ENCODE assay signal across 8 cellular contexts in genomic region chr3:36893137-36893557, GRCh38. TPM values are rescaled to one million over a fixed set of nuclear protein-coding genes. Genes with fewer than 3 reads are reported as not detected.
A peak's percentile ranks its signal among the peaks of the same experiment; 100 is the strongest.
DNase-seq lines count a peak whose midpoint lies in the region; ATAC-seq and TF ChIP-seq lines count a peak whose summit lies in the region.

No MANE protein-coding gene starts in this region.

- no peaks in the 10 kb centered on the region for H3K9me3 ChIP-seq in neural progenitor cell (ENCODE audit: low read depth)

- no peaks in the 10 kb centered on the region for H3K36me3 ChIP-seq in neural progenitor cell

- H2AFZ ChIP-seq in neural progenitor cell (replicated peaks), result no peak overlapping the region

- no peaks in the 10 kb centered on the region for H3K27me3 Mint-ChIP-seq in activated T-cell treated with anti-CD3 and anti-CD28 coated beads, Interleukin-2, amount 50 U/mL, for 4 hours (ENCODE audit: low read depth)
- peaks cover 2% of the 10 kb centered on the region for H3K27me3 Mint-ChIP-seq in neural progenitor cell (ENCODE audit: insufficient read depth, low read depth)

- H3K79me2 ChIP-seq in neural progenitor cell (ENCODE audit: low read depth), result no peaks in the 10 kb centered on the region

- H3K4me3 ChIP-seq in fibroblast of mammary gland (ENCODE audit: control insufficient read depth, low read depth, low read length), result no peak overlapping the region
- no peak overlapping the region for H3K4me3 ChIP-seq in neural progenitor cell

- H3K9ac ChIP-seq in neural progenitor cell, result no peak overlapping the region

- H3K4me1 Mint-ChIP-seq in activated T-cell treated with anti-CD3 and anti-CD28 coated beads, Interleukin-2, amount 50 U/mL, for 4 hours (ENCODE audit: low read depth), result peaks cover 55% of the 10 kb centered on the region
- H3K4me1 Mint-ChIP-seq in neural progenitor cell, result peaks cover 9% of the 10 kb centered on the region

- no peaks in the 10 kb centered on the region for H4K20me1 ChIP-seq in neural progenitor cell (ENCODE audit: low read depth)

- H3F3A ChIP-seq in neural progenitor cell (ENCODE audit: low read depth), result no peaks in the 10 kb centered on the region

- H3K4me1 ChIP-seq in neural progenitor cell, result peaks cover 5% of the 10 kb centered on the region

- TF ChIP-seq CTCF in fibroblast of mammary gland (conservative IDR thresholded peaks at IDR 0.05; ENCODE audit: control insufficient read depth, insufficient read depth, low read depth, low read length) (no peak), neural progenitor cell (IDR thresholded peaks at IDR 0.05) (no peak)

- H3K9me3 Mint-ChIP-seq in activated T-cell treated with anti-CD3 and anti-CD28 coated beads, Interleukin-2, amount 50 U/mL, for 4 hours, result no peaks in the 10 kb centered on the region
- H3K9me3 Mint-ChIP-seq in neural progenitor cell, result no peaks in the 10 kb centered on the region

- H3K27me3 ChIP-seq in neural progenitor cell, result no peaks in the 10 kb centered on the region

- ATAC-seq in activated T-cell treated with anti-CD3 and anti-CD28 coated beads, Interleukin-2, amount 50 U/mL, for 4 hours, result peak in 1 of 2 donors; percentile 62
- ATAC-seq in HG02938 (IDR thresholded peaks at IDR 0.05; ENCODE audit: unreplicated experiment), result peak; percentile 38

- no peak overlapping the region for H3K4me2 ChIP-seq in neural progenitor cell

- peak; percentile 15 for DNase-seq in activated T-cell treated with anti-CD3 and anti-CD28 coated beads, Interleukin-2, amount 50 U/mL, for 4 hours
- no peak for DNase-seq in activated T-cell treated with anti-CD3 and anti-CD28 coated beads, Interleukin-2, amount 50 U/mL, for 1 hour
- DNase-seq in SKM-1 treated with dmso at 0.1 percent for 144 hours (lab: John Stamatoyannopoulos, UW; ENCODE audit: unreplicated experiment) (peak; percentile 88), fibroblast of mammary gland (ENCODE audit: low read depth) (peak; percentile 58), pulmonary artery endothelial cell (ENCODE audit: low read depth, low spot score) (peak; percentile 51), neural progenitor cell (ENCODE audit: low spot score) (no peak), NCI-H1105 treated with DMSO at 0.1 percent for 48 hours (lab: John Stamatoyannopoulos, UW) (no peak)

- H3K27ac Mint-ChIP-seq in neural progenitor cell, result no peak overlapping the region

- H3K36me3 Mint-ChIP-seq in activated T-cell treated with anti-CD3 and anti-CD28 coated beads, Interleukin-2, amount 50 U/mL, for 4 hours (ENCODE audit: insufficient read depth), result peaks cover 65% of the 10 kb centered on the region
- peaks cover 3% of the 10 kb centered on the region for H3K36me3 Mint-ChIP-seq in neural progenitor cell

- H3K4me3 Mint-ChIP-seq in activated T-cell treated with anti-CD3 and anti-CD28 coated beads, Interleukin-2, amount 50 U/mL, for 4 hours, result no peak overlapping the region
- no peak overlapping the region for H3K4me3 Mint-ChIP-seq in neural progenitor cell

- no peak overlapping the region for H3K27ac ChIP-seq in neural progenitor cell

RNA-seq across cellular contexts. Expression of gene TRANK1, which starts 51.7 kb away (rescaled TPM):
- 1 to 10 TPM; 2.2 to 3.8 (median 2.7) TPM for total RNA-seq in activated T-cell treated with anti-CD3 and anti-CD28 coated beads, Interleukin-2, amount 50 U/mL, for 4 hours
- total RNA-seq in pulmonary artery endothelial cell (7.7 and 14.0 TPM in 2 replicates), neural progenitor cell (ENCODE audit: low replicate concordance) (10.5 and 12.1 TPM in 2 replicates)

Comparison
In these comparisons a context has a peak if more than half of its experiments do, and no peak if none do; other contexts are left out.
1. DNase-seq: peak in activated T-cell treated with anti-CD3 and anti-CD28 coated beads, Interleukin-2, amount 50 U/mL, for 4 hours (single experiment), SKM-1 treated with dmso at 0.1 percent for 144 hours (single experiment), fibroblast of mammary gland (single experiment) and pulmonary artery endothelial cell (single experiment); none in activated T-cell treated with anti-CD3 and anti-CD28 coated beads, Interleukin-2, amount 50 U/mL, for 1 hour (single experiment), neural progenitor cell (single experiment) and NCI-H1105 treated with DMSO at 0.1 percent for 48 hours (single experiment).